In genomic region chr7:43152696-43153095, GRCh38 we compare ENCODE assay signal across 19 cellular contexts. TPM values are rescaled to one million over a fixed set of nuclear protein-coding genes. Genes with fewer than 3 reads are reported as not detected.
DNase-seq lines count a peak whose midpoint lies in the region; ATAC-seq and TF ChIP-seq lines count a peak whose summit lies in the region.
"Had no signal": no experiment of that assay in that cellular context is flagged by ENCODE, and none has a peak within 500 bp of the region (broad histone marks: within the 10 kb centered on the region; RNA-seq: fewer than 3 reads in every experiment).

No MANE protein-coding gene starts in this region.

- H3K27ac ChIP-seq in A673 (ENCODE audit: low read depth, low read length, poor library complexity, severe bottlenecking): no peak overlapping the region
- no peak overlapping the region for H3K27ac ChIP-seq in BLaER1 treated with 17β-estradiol and CSF1 and Interleukin-3, amounts not matched to agents 10 nM and 100 nM
- no peak overlapping the region for H3K27ac ChIP-seq in endodermal cell (ENCODE audit: low read depth, low read length)
- H3K27ac ChIP-seq in mesendoderm (ENCODE audit: low read depth, low read length): no peak overlapping the region
- no peak overlapping the region for H3K27ac ChIP-seq in PC-9
- H3K27ac ChIP-seq: 22Rv1, A549 had no signal

- no peak overlapping the region for H3K4me3 Mint-ChIP-seq in endodermal cell
- H3K4me3 Mint-ChIP-seq: CD14-positive monocyte; CD4-positive, alpha-beta memory T cell; CD8-positive, alpha-beta memory T cell had no signal

- H3K56ac ChIP-seq in mesendoderm (ENCODE audit: low read length): no peak overlapping the region

- no peak for TF ChIP-seq CTCF in A673 (conservative IDR thresholded peaks at IDR 0.05; ENCODE audit: low read depth, low read length)
- no peak for TF ChIP-seq CTCF in endodermal cell (conservative IDR thresholded peaks at IDR 0.05)
- no peak for TF ChIP-seq CTCF in PC-9 (conservative IDR thresholded peaks at IDR 0.05)

- H3K4ac ChIP-seq in mesendoderm (ENCODE audit: low read depth, low read length): peak overlapping the region; percentile 55

- POLR2A ChIA-PET in A673 (lab: Charles Lee; ENCODE audit: low non-redundant PET): no interaction called here
- POLR2A ChIA-PET in PC-9 (lab: Charles Lee; ENCODE audit: unreplicated experiment): no interaction called here

- H3K9me3 ChIP-seq in A673 (ENCODE audit: low read depth, low read length, poor library complexity, severe bottlenecking): no peaks in the 10 kb centered on the region
- peaks cover 0 to 19% (median 11%) of the 10 kb centered on the region in 11 experiments; a peak in 8 of 22 replicates for H3K9me3 ChIP-seq in BLaER1 treated with 17β-estradiol and CSF1 and Interleukin-3, amounts not matched to agents 10 nM and 100 nM (replicated peaks in 1 of 11)
- peaks cover 7% of the 10 kb centered on the region for H3K9me3 ChIP-seq in endodermal cell (ENCODE audit: control insufficient read depth, low read length)
- no peaks in the 10 kb centered on the region for H3K9me3 ChIP-seq in PC-9 (ENCODE audit: insufficient read depth, low read depth)
- H3K9me3 ChIP-seq: A549, BE2C had no signal

- H2BK120ac ChIP-seq in mesendoderm (ENCODE audit: low read depth, low read length): no peak overlapping the region

- H2BK15ac ChIP-seq in mesendoderm (replicated peaks; ENCODE audit: low read depth): peak overlapping the region; percentile 74

- no peak overlapping the region for H2AFZ ChIP-seq in PC-9

- no peaks in the 10 kb centered on the region for H3F3A ChIP-seq in PC-9 (ENCODE audit: insufficient read depth, low read depth)

- no peaks in the 10 kb centered on the region for H3K79me2 ChIP-seq in mesendoderm (ENCODE audit: control insufficient read depth, insufficient read depth, low read length)
- no peaks in the 10 kb centered on the region for H3K79me2 ChIP-seq in PC-9 (ENCODE audit: low read depth)

- peak overlapping the region; percentile 19 to 53 (median 41); a peak in 20 of 22 replicates for H3K4me2 ChIP-seq in BLaER1 treated with 17β-estradiol and CSF1 and Interleukin-3, amounts not matched to agents 10 nM and 100 nM
- H3K4me2 ChIP-seq in mesendoderm (ENCODE audit: low read length) (no peak overlapping the region), PC-9 (no peak overlapping the region)
- H3K4me2 ChIP-seq: A549 had no signal

- H3K4me1 ChIP-seq in A673 (ENCODE audit: insufficient read depth, low read length, poor library complexity, severe bottlenecking): peaks cover 11% of the 10 kb centered on the region
- peaks cover 6 to 11% (median 10%) of the 10 kb centered on the region in 10 experiments; a peak in 17 of 20 replicates for H3K4me1 ChIP-seq in BLaER1 treated with 17β-estradiol and CSF1 and Interleukin-3, amounts not matched to agents 10 nM and 100 nM
- H3K4me1 ChIP-seq in endodermal cell (ENCODE audit: control insufficient read depth, insufficient read depth, low read length): no peaks in the 10 kb centered on the region
- no peaks in the 10 kb centered on the region for H3K4me1 ChIP-seq in mesendoderm (ENCODE audit: control insufficient read depth, low read depth, low read length)
- H3K4me1 ChIP-seq in PC-9 (replicated peaks; ENCODE audit: insufficient read depth): no peaks in the 10 kb centered on the region
- H3K4me1 ChIP-seq: A549, BE2C had no signal

- no peak overlapping the region for H2BK5ac ChIP-seq in mesendoderm (ENCODE audit: low read length)

- no peaks in the 10 kb centered on the region for H3K4me1 Mint-ChIP-seq in endodermal cell
- H3K4me1 Mint-ChIP-seq: CD14-positive monocyte; CD4-positive, alpha-beta memory T cell; CD4-positive, CD25-positive, alpha-beta regulatory T cell; CD8-positive, alpha-beta memory T cell had no signal

- 78 to 80% methylated on average over 5 to 6 of the region's 6 CpGs for WGBS in endodermal cell (ENCODE audit: insufficient coverage in 1 of 2, insufficient read length in 1 of 2), 2 experiments
- no CpG with 5 or more reads among the region's 6 CpGs for WGBS in mesendoderm (ENCODE audit: extremely low coverage, insufficient coverage, low lambda C conversion rate)

- no peak overlapping the region for H2AK5ac ChIP-seq in mesendoderm (ENCODE audit: low read length)

- H3K36me3 ChIP-seq in A673 (ENCODE audit: insufficient read depth, low read length, poor library complexity, severe bottlenecking) (no peaks in the 10 kb centered on the region), endodermal cell (ENCODE audit: control insufficient read depth, insufficient read depth, low read length) (no peaks in the 10 kb centered on the region), mesendoderm (ENCODE audit: control insufficient read depth, insufficient read depth, low read length) (no peaks in the 10 kb centered on the region), PC-9 (ENCODE audit: low read depth) (no peaks in the 10 kb centered on the region)
- H3K36me3 ChIP-seq in BLaER1 treated with 17β-estradiol and CSF1 and Interleukin-3, amounts not matched to agents 10 nM and 100 nM: peaks cover 0 to 10% (median 0%) of the 10 kb centered on the region in 11 experiments; a peak in 4 of 22 replicates
- H3K36me3 ChIP-seq: BE2C had no signal

- peak; percentile 54 for DNase-seq in A673 (ENCODE audit: low spot score)
- no peak for DNase-seq in endodermal cell
- DNase-seq in mesendoderm: no peak
- DNase-seq in activated CD4-positive, CD25-positive, alpha-beta regulatory T cell (lab: John Stamatoyannopoulos, UW): no peak
- no peak for DNase-seq in PC-9
- DNase-seq: ACHN; BE2C; C1 segment of cervical spinal cord; CD4-positive, alpha-beta memory T cell; CD4-positive, CD25-positive, alpha-beta regulatory T cell; CD8-positive, alpha-beta memory T cell; COR-L47; DMS79 treated with DMSO at 0.1 percent for 48 hours; GF-D8 had no signal

- H3K9me3 Mint-ChIP-seq in endodermal cell: no peaks in the 10 kb centered on the region
- H3K9me3 Mint-ChIP-seq: CD4-positive, alpha-beta memory T cell; CD8-positive, alpha-beta memory T cell had no signal

- CTCF ChIA-PET in A673 (lab: Charles Lee) (no interaction called here), PC-9 (lab: Charles Lee) (no interaction called here)

- ATAC-seq in GM21576 (IDR thresholded peaks at IDR 0.05; ENCODE audit: unreplicated experiment): no peak
- ATAC-seq: A549 had no signal

- H3K27ac Mint-ChIP-seq in endodermal cell: peak overlapping the region; percentile 9
- H3K27ac Mint-ChIP-seq: CD14-positive monocyte; CD4-positive, alpha-beta memory T cell; CD4-positive, CD25-positive, alpha-beta regulatory T cell; CD8-positive, alpha-beta memory T cell had no signal

- no peaks in the 10 kb centered on the region for H3K36me3 Mint-ChIP-seq in endodermal cell (ENCODE audit: low read depth)
- H3K36me3 Mint-ChIP-seq: CD14-positive monocyte; CD4-positive, alpha-beta memory T cell; CD4-positive, CD25-positive, alpha-beta regulatory T cell; CD8-positive, alpha-beta memory T cell had no signal

- H4K8ac ChIP-seq in mesendoderm (ENCODE audit: low read depth, low read length): peak overlapping the region; percentile 39

- no peak overlapping the region for H4K5ac ChIP-seq in mesendoderm (ENCODE audit: low read length)

- intact Hi-C loops in A673 (cut with micrococcal nuclease; ENCODE audit: unreplicated experiment): no loop called here
- intact Hi-C loops in PC-9 (cut with micrococcal nuclease; ENCODE audit: unreplicated experiment): no loop called here

- H3K4me3 ChIP-seq in A673 (ENCODE audit: low read depth, low read length, poor library complexity, severe bottlenecking) (no peak overlapping the region), endodermal cell (ENCODE audit: low read length) (no peak overlapping the region), mesendoderm (ENCODE audit: low read length) (no peak overlapping the region), PC-9 (no peak overlapping the region)
- H3K4me3 ChIP-seq in BLaER1 treated with 17β-estradiol and CSF1 and Interleukin-3, amounts not matched to agents 10 nM and 100 nM: no peak overlapping the region
- H3K4me3 ChIP-seq: A549 had no signal

- H3K27me3 Mint-ChIP-seq in endodermal cell (ENCODE audit: insufficient read depth): no peaks in the 10 kb centered on the region

- H3K9me2 ChIP-seq in PC-9 (ENCODE audit: insufficient read depth): no peaks in the 10 kb centered on the region

- no peaks in the 10 kb centered on the region for H3K79me1 ChIP-seq in mesendoderm (ENCODE audit: low read length)

- H3K9ac ChIP-seq in BLaER1 treated with 17β-estradiol and CSF1 and Interleukin-3, amounts not matched to agents 10 nM and 100 nM: no peak overlapping the region
- H3K9ac ChIP-seq in endodermal cell (ENCODE audit: extremely low read depth, low read length, poor library complexity, severe bottlenecking) (no peak overlapping the region), mesendoderm (ENCODE audit: low read length) (no peak overlapping the region)

- H4K20me1 ChIP-seq in BLaER1 treated with 17β-estradiol and CSF1 and Interleukin-3, amounts not matched to agents 10 nM and 100 nM: no peaks in the 10 kb centered on the region
- no peaks in the 10 kb centered on the region for H4K20me1 ChIP-seq in PC-9 (ENCODE audit: insufficient read depth)

- no peak overlapping the region for H3K23ac ChIP-seq in mesendoderm (ENCODE audit: low read length)

- peak overlapping the region; percentile 51 for H3K18ac ChIP-seq in mesendoderm (ENCODE audit: low read length)

- no TSS peak for BruUV-seq in A673 (replicated peaks; lab: Mats Ljungman, UMichigan)
- BruUV-seq in PC-9 (replicated peaks; lab: Mats Ljungman, UMichigan): no TSS peak

- H3K27me3 ChIP-seq in A673 (replicated peaks; ENCODE audit: insufficient read depth, low read depth, low read length, poor library complexity) (no peaks in the 10 kb centered on the region), endodermal cell (ENCODE audit: control insufficient read depth, insufficient read depth, low read length, poor library complexity, severe bottlenecking) (no peaks in the 10 kb centered on the region), mesendoderm (ENCODE audit: insufficient read depth, low read length, poor library complexity) (no peaks in the 10 kb centered on the region), PC-9 (ENCODE audit: insufficient read depth, low read depth) (no peaks in the 10 kb centered on the region)
- H3K27me3 ChIP-seq in BLaER1 treated with 17β-estradiol and CSF1 and Interleukin-3, amounts not matched to agents 10 nM and 100 nM: no peaks in the 10 kb centered on the region
- H3K27me3 ChIP-seq: BE2C had no signal

RNA-seq across cellular contexts. Expression of gene HECW1, which starts 40.2 kb away (rescaled TPM):
- total RNA-seq in A673 (2021) (0.39 and 0.57 TPM in 2 replicates), endodermal cell (10 to 100 TPM in 1 of 2 donors, 1 to 10 TPM in 1; 4.6 to 12.0 TPM), PC-9 (2021) (0.48 and 2.7 TPM in 2 replicates)
- polyA plus RNA-seq in endodermal cell (2013, experiment 1 of 2): 1.6 TPM
- 0.62 TPM for polyA plus RNA-seq in endodermal cell (2013, experiment 2 of 2)
- 2.2 TPM for polyA plus RNA-seq in mesendoderm (2013, experiment 1 of 2)
- polyA plus RNA-seq in mesendoderm (2013, experiment 2 of 2): 1.5 TPM
- total RNA-seq: CD4-positive, alpha-beta memory T cell; CD8-positive, alpha-beta memory T cell had no signal
- polyA plus RNA-seq: CD14-positive monocyte; CD4-positive, alpha-beta memory T cell; CD8-positive, alpha-beta memory T cell had no signal

Comparison
In these comparisons a context has a peak if more than half of its experiments do, and no peak if none do; other contexts are left out.
1. H3K4me2 ChIP-seq: peak in BLaER1 treated with 17β-estradiol and CSF1 and Interleukin-3, amounts not matched to agents 10 nM and 100 nM (11 of 11); none in mesendoderm (single experiment) and PC-9 (single experiment).